In genomic region chr2:240232961-240233890, GRCh38 we compare ENCODE assay signal across 8 cellular contexts.
DNase-seq lines count a peak whose midpoint lies in the region; ATAC-seq and TF ChIP-seq lines count a peak whose summit lies in the region.

No MANE protein-coding gene starts in this region.

- peak; percentile 24 for TF ChIP-seq POLR2A in ovary (IDR thresholded peaks at IDR 0.05)

- H3K4me3 Mint-ChIP-seq in CD8-positive, alpha-beta T cell = peak overlapping the region; percentile 50

- no peaks in the 10 kb centered on the region for H3K36me3 Mint-ChIP-seq in CD8-positive, alpha-beta T cell
- H3K36me3 Mint-ChIP-seq in activated naive CD4-positive, alpha-beta T cell treated with anti-CD3 and anti-CD28 coated beads, Interleukin-2, amount 50 U/mL, for 72 hours = peaks cover 15 to 19% of the 10 kb centered on the region in 2 donors

- peaks cover 16% of the 10 kb centered on the region for H3K4me1 ChIP-seq in CD8-positive, alpha-beta T cell (ENCODE audit: insufficient read depth, low read length)
- H3K4me1 ChIP-seq in ovary (ENCODE audit: insufficient read depth) (peaks cover 27% of the 10 kb centered on the region), thoracic aorta (ENCODE audit: control insufficient read depth in 1 of 2, low read depth in 2 of 2) (peaks cover 8 to 33% of the 10 kb centered on the region in 2 donors)

- peaks cover 3% of the 10 kb centered on the region for H3K9me3 ChIP-seq in CD8-positive, alpha-beta T cell (ENCODE audit: low read length)
- H3K9me3 ChIP-seq in ovary (no peaks in the 10 kb centered on the region), thoracic aorta (peaks cover 7% of the 10 kb centered on the region)

- TF ChIP-seq EP300 in Ishikawa (IDR thresholded peaks at IDR 0.05; ENCODE audit: borderline replicate concordance) (no peak), ovary (IDR thresholded peaks at IDR 0.05) (no peak)

- peak; percentile 70 for TF ChIP-seq CTCF in CD8-positive, alpha-beta T cell (IDR thresholded peaks at IDR 0.05)
- peak; percentile 93 to 95 (median 95) for TF ChIP-seq CTCF in ovary (IDR thresholded peaks at IDR 0.05)
- TF ChIP-seq CTCF in thoracic aorta (IDR thresholded peaks at IDR 0.05) = peak; percentile 95

- H3K27ac Mint-ChIP-seq in CD8-positive, alpha-beta T cell = no peak overlapping the region
- no peak overlapping the region for H3K27ac Mint-ChIP-seq in activated naive CD4-positive, alpha-beta T cell treated with anti-CD3 and anti-CD28 coated beads, Interleukin-2, amount 50 U/mL, for 72 hours

- H3K9me3 Mint-ChIP-seq in CD8-positive, alpha-beta T cell = peaks cover 5% of the 10 kb centered on the region
- H3K9me3 Mint-ChIP-seq in activated naive CD4-positive, alpha-beta T cell treated with anti-CD3 and anti-CD28 coated beads, Interleukin-2, amount 50 U/mL, for 72 hours = peaks cover 15 to 19% of the 10 kb centered on the region in 2 donors

- H3K4me3 ChIP-seq in CD8-positive, alpha-beta T cell (ENCODE audit: low read depth, low read length) = peak overlapping the region; percentile 33
- H3K4me3 ChIP-seq in ovary (peak overlapping the region; percentile 28), thoracic aorta (peak overlapping the region; percentile 67)

- no peak overlapping the region for H3K27ac ChIP-seq in CD8-positive, alpha-beta T cell (ENCODE audit: low read depth, low read length)
- H3K27ac ChIP-seq in ovary (peak overlapping the region; percentile 27 to 37), thoracic aorta (peak overlapping the region; percentile 60 to 63)

- CTCF ChIA-PET in CD8-positive, alpha-beta T cell (lab: Charles Lee) = interaction anchor here (0.8 to 2.4 kb wide), 6 partner anchors 24 to 933 kb away, joined by 3 to 14 read pairs (median 4); no protein-coding TSS in a partner anchor

- intact Hi-C loops in CD8-positive, alpha-beta T cell (cut with DNase I, micrococcal nuclease) = loop anchor here (1.0 kb wide), 2 partner anchors 202 to 205 kb away; partner anchors contain the start of gene GPC1 (in 1 of the 2)
- intact Hi-C loops in Right ventricle myocardium inferior (cut with DNase I) (loop anchor here (1.0 to 10.0 kb wide), 4 partner anchors 63 to 362 kb away; no protein-coding TSS in a partner anchor), ovary (cut with DNase I) (loop anchor here (1.0 to 10.0 kb wide), 4 partner anchors 112 to 332 kb away; partner anchors contain the start of genes DUSP28 (in 1 of the 4) and RNPEPL1 (in 1 of the 4))

- no peaks in the 10 kb centered on the region for H3K27me3 ChIP-seq in CD8-positive, alpha-beta T cell (ENCODE audit: insufficient read depth, low read length)
- H3K27me3 ChIP-seq in ovary = no peaks in the 10 kb centered on the region
- no peaks in the 10 kb centered on the region for H3K27me3 ChIP-seq in thoracic aorta (replicated peaks; ENCODE audit: insufficient read depth)

- peak; percentile 95 for TF ChIP-seq RAD21 in Ishikawa (IDR thresholded peaks at IDR 0.05; ENCODE audit: low read depth)

- peak; percentile 41 to 81 (median 70) for DNase-seq in CD8-positive, alpha-beta T cell
- peak; percentile 71 to 86 for DNase-seq in activated naive CD4-positive, alpha-beta T cell treated with anti-CD3 and anti-CD28 coated beads, Interleukin-2, amount 50 U/mL, for 72 hours (ENCODE audit: low spot score in 2 of 2)
- DNase-seq in Right ventricle myocardium inferior (ENCODE audit: missing footprints) (peak; percentile 89), ovary (peak; percentile 91 to 96 (median 94)), thoracic aorta (ENCODE audit: low spot score) (peak; percentile 72)

- H3K27me3 Mint-ChIP-seq in CD8-positive, alpha-beta T cell (ENCODE audit: low read depth) = peaks cover 21% of the 10 kb centered on the region

- no peaks in the 10 kb centered on the region for H3K36me3 ChIP-seq in CD8-positive, alpha-beta T cell (ENCODE audit: insufficient read depth, low read length)
- H3K36me3 ChIP-seq in ovary (no peaks in the 10 kb centered on the region), thoracic aorta (no peaks in the 10 kb centered on the region)

- ATAC-seq in CD8-positive, alpha-beta T cell = peak; percentile 80
- ATAC-seq in SK-N-SH treated with all-trans-retinoic acid at 6 μM for 48 hours (peak; percentile 84), Right ventricle myocardium inferior (peak; percentile 81), thoracic aorta (ENCODE audit: insufficient number of reproducible peaks, low FRiP score, low read depth) (peak; percentile 72), HG03039 (IDR thresholded peaks at IDR 0.05; ENCODE audit: unreplicated experiment) (no peak)
- peak; percentile 76 to 77 for ATAC-seq in activated naive CD4-positive, alpha-beta T cell treated with anti-CD3 and anti-CD28 coated beads, Interleukin-2, amount 50 U/mL, for 72 hours

- peaks cover 7% of the 10 kb centered on the region for H3K4me1 Mint-ChIP-seq in CD8-positive, alpha-beta T cell (ENCODE audit: low read depth)

- POLR2A ChIA-PET in CD8-positive, alpha-beta T cell (lab: Charles Lee) = no interaction called here

- WGBS in ovary, 3 donors = 2 to 8% (median 4%) methylated on average over 6 to 39 of the region's 39 CpGs

TF ChIP-seq in Ishikawa, 13 proteins besides CTCF, POLR2A, EP300 and RAD21 (continues in another document):
- TF ChIP-seq TCF12 (IDR thresholded peaks at IDR 0.05; ENCODE audit: low read depth) = peak; percentile 39; the same call in 1 of the 2 replicates
- TF ChIP-seq FOXM1 (IDR thresholded peaks at IDR 0.05; ENCODE audit: borderline replicate concordance, low read depth) = peak; percentile 34; the same call in 1 of the 2 replicates
- TF ChIP-seq USF1 (IDR thresholded peaks at IDR 0.05) = no peak
- TF ChIP-seq ZBTB7A (IDR thresholded peaks at IDR 0.05; ENCODE audit: low read depth) = peak; percentile 76; the same call in 1 of the 2 replicates

TF ChIP-seq in SK-N-SH treated with all-trans-retinoic acid at 6 μM for 48 hours, 23 proteins besides CTCF, POLR2A, EP300 and RAD21:
- TF ChIP-seq ZNF565 (CRISPR knock-in tag; conservative IDR thresholded peaks at IDR 0.05; ENCODE audit: low read depth) (no peak), ARNTL (CRISPR knock-in tag; IDR thresholded peaks at IDR 0.05; ENCODE audit: borderline replicate concordance, low read depth) (no peak), ISL1 (CRISPR knock-in tag; IDR thresholded peaks at IDR 0.05) (no peak), RARB (CRISPR knock-in tag; IDR thresholded peaks at IDR 0.05) (no peak), ZFP3 (CRISPR knock-in tag; IDR thresholded peaks at IDR 0.05) (no peak), CSDC2 (CRISPR knock-in tag; IDR thresholded peaks at IDR 0.05) (no peak), CSRNP3 (CRISPR knock-in tag; IDR thresholded peaks at IDR 0.05) (no peak), ZFP30 (CRISPR knock-in tag; IDR thresholded peaks at IDR 0.05) (no peak), PPARA (CRISPR knock-in tag; IDR thresholded peaks at IDR 0.05; ENCODE audit: borderline replicate concordance) (no peak), PATZ1 (CRISPR knock-in tag; IDR thresholded peaks at IDR 0.05; ENCODE audit: borderline replicate concordance) (no peak), ZNF70 (CRISPR knock-in tag; IDR thresholded peaks at IDR 0.05) (no peak), POU6F1 (CRISPR knock-in tag; IDR thresholded peaks at IDR 0.05; ENCODE audit: borderline replicate concordance, low read depth) (no peak), TOX (CRISPR knock-in tag; IDR thresholded peaks at IDR 0.05; ENCODE audit: borderline replicate concordance) (no peak)
